ENCODE assay signal across 16 cellular contexts in genomic region chr1:157104598-157105293, GRCh38. TPM values are rescaled to one million over a fixed set of nuclear protein-coding genes. Genes with fewer than 3 reads are reported as not detected.
A peak's percentile ranks its signal among the peaks of the same experiment; 100 is the strongest.
DNase-seq lines count a peak whose midpoint lies in the region; ATAC-seq and TF ChIP-seq lines count a peak whose summit lies in the region.
"Had no signal": no experiment of that assay in that cellular context is flagged by ENCODE, and none has a peak within 500 bp of the region (broad histone marks: within the 10 kb centered on the region; RNA-seq: fewer than 3 reads in every experiment).

No MANE protein-coding gene starts in this region.

- H3K9me3 ChIP-seq in BLaER1 treated with 17β-estradiol and CSF1 and Interleukin-3, amounts not matched to agents 10 nM and 100 nM (replicated peaks in 1 of 11), result no peaks in the 10 kb centered on the region
- H3K9me3 ChIP-seq in HEK293 (ENCODE audit: control insufficient read depth, insufficient read depth, low read depth, low read length) (no peaks in the 10 kb centered on the region), upper lobe of left lung (no peaks in the 10 kb centered on the region)
- H3K9me3 ChIP-seq: thyroid gland had no signal

- in situ Hi-C loops in astrocyte of the spinal cord (cut with HindIII; ENCODE audit: low sequenced_read_pairs), result no loop called here

- CTCF ChIA-PET in HEK293 (lab: Yijun Ruan, JAX), result interaction anchor here (0.7 to 5.4 kb wide), 3 partner anchors 14 to 410 kb away, joined by 5 to 24 read pairs (median 13); no protein-coding TSS in a partner anchor

- TF ChIP-seq POLR2A in upper lobe of left lung (IDR thresholded peaks at IDR 0.05), result no peak

- H3K4me3 ChIP-seq in BLaER1 treated with 17β-estradiol and CSF1 and Interleukin-3, amounts not matched to agents 10 nM and 100 nM, result no peak overlapping the region
- H3K4me3 ChIP-seq in HEK293 (ENCODE audit: low read depth, low read length) (no peak overlapping the region), astrocyte of the spinal cord (ENCODE audit: low read depth, low read length) (no peak overlapping the region), upper lobe of left lung (no peak overlapping the region)
- H3K4me3 ChIP-seq: thyroid gland had no signal

- peaks cover 26% of the 10 kb centered on the region for H3K27me3 Mint-ChIP-seq in memory B cell

- peaks cover 0 to 6% (median 0%) of the 10 kb centered on the region in 11 experiments; a peak in 4 of 22 replicates for H3K27me3 ChIP-seq in BLaER1 treated with 17β-estradiol and CSF1 and Interleukin-3, amounts not matched to agents 10 nM and 100 nM
- peaks cover 0 to 7% (median 0%) of the 10 kb centered on the region in 4 donors for H3K27me3 ChIP-seq in upper lobe of left lung

- H3K4me1 ChIP-seq in BLaER1 treated with 17β-estradiol and CSF1 and Interleukin-3, amounts not matched to agents 10 nM and 100 nM, result peaks cover 33 to 79% (median 38%) of the 10 kb centered on the region in 10 experiments
- H3K4me1 ChIP-seq in HEK293 (ENCODE audit: control insufficient read depth, insufficient read depth, low read length) (no peaks in the 10 kb centered on the region), upper lobe of left lung (peaks cover 0 to 3% (median 0%) of the 10 kb centered on the region in 4 donors)
- H3K4me1 ChIP-seq: thyroid gland had no signal

- no peak for ATAC-seq in memory B cell (ENCODE audit: low read depth)
- ATAC-seq in GM21367 (IDR thresholded peaks at IDR 0.05; ENCODE audit: unreplicated experiment), result no peak
- ATAC-seq in upper lobe of left lung (ENCODE audit: low FRiP score in 2 of 2), result no peak

- no peaks in the 10 kb centered on the region for H3K36me3 ChIP-seq in BLaER1 treated with 17β-estradiol and CSF1 and Interleukin-3, amounts not matched to agents 10 nM and 100 nM
- H3K36me3 ChIP-seq in HEK293 (ENCODE audit: control insufficient read depth in 2 of 2, insufficient read depth in 1 of 2, low read length in 2 of 2), result no peaks in the 10 kb centered on the region
- no peaks in the 10 kb centered on the region for H3K36me3 ChIP-seq in upper lobe of left lung
- H3K36me3 ChIP-seq: thyroid gland had no signal

- H3K4me2 ChIP-seq in BLaER1 treated with 17β-estradiol and CSF1 and Interleukin-3, amounts not matched to agents 10 nM and 100 nM, result peak overlapping the region in 8 of 11 experiments; percentile 61 to 89 (median 81); a peak in 10 of 22 replicates

- peak overlapping the region; percentile 11 for H3K27ac Mint-ChIP-seq in memory B cell

- TF ChIP-seq CTCF in HEK293 (tag by site-specific recombination; IDR thresholded peaks at IDR 0.05) (no peak), astrocyte of the spinal cord (IDR thresholded peaks at IDR 0.05; ENCODE audit: low read depth, low read length) (no peak), GM10266 (IDR thresholded peaks at IDR 0.05; ENCODE audit: control insufficient read depth, insufficient read depth, low read depth, missing control alignments) (no peak), upper lobe of left lung (IDR thresholded peaks at IDR 0.05) (no peak)

- DNase-seq in astrocyte of the spinal cord (ENCODE audit: low read depth, low spot score), result peak; percentile 19
- DNase-seq in memory B cell (ENCODE audit: low spot score in 2 of 2), result no peak
- DNase-seq in GM10266 (ENCODE audit: extremely low spot score), result no peak
- no peak for DNase-seq in upper lobe of left lung
- DNase-seq in NCI-H1105 (lab: John Stamatoyannopoulos, UW), result no peak
- DNase-seq: activated CD4-positive, alpha-beta T cell treated with anti-CD3 and anti-CD28 coated beads, Interleukin-2, amount 50 U/mL, for 48 hours; DND-41; KBM-7; kidney; NCI-H69; thyroid gland had no signal

- no peak overlapping the region for H3K4me3 Mint-ChIP-seq in memory B cell
- H3K4me3 Mint-ChIP-seq: brain had no signal

- 83 to 86% methylated on average over 6 of the region's 6 CpGs for WGBS in upper lobe of left lung, 2 donors

- no peak overlapping the region for H3K9ac ChIP-seq in BLaER1 treated with 17β-estradiol and CSF1 and Interleukin-3, amounts not matched to agents 10 nM and 100 nM

- H3K27ac ChIP-seq in BLaER1 treated with 17β-estradiol and CSF1 and Interleukin-3, amounts not matched to agents 10 nM and 100 nM, result peak overlapping the region in 1 of 11 experiments; percentile 76; a peak in 2 of 22 replicates
- no peak overlapping the region for H3K27ac ChIP-seq in HEK293 (ENCODE audit: extremely low read depth, low read depth, low read length)
- no peak overlapping the region for H3K27ac ChIP-seq in upper lobe of left lung
- H3K27ac ChIP-seq: thyroid gland had no signal

- TF ChIP-seq EP300 in upper lobe of left lung (IDR thresholded peaks at IDR 0.05), result no peak

- peaks cover 10% of the 10 kb centered on the region for H3K4me1 Mint-ChIP-seq in memory B cell

- POLR2A ChIA-PET in HEK293 (lab: Yijun Ruan, JAX), result interaction anchor here (0.7 kb wide), 1 partner anchor 20 kb away, joined by 6 read pairs; no protein-coding TSS in a partner anchor

- no peaks in the 10 kb centered on the region for H3K36me3 Mint-ChIP-seq in memory B cell
- H3K36me3 Mint-ChIP-seq: brain had no signal

- no peaks in the 10 kb centered on the region for H3K9me3 Mint-ChIP-seq in memory B cell

- H4K20me1 ChIP-seq in BLaER1 treated with 17β-estradiol and CSF1 and Interleukin-3, amounts not matched to agents 10 nM and 100 nM, result peaks cover 0 to 5% (median 0%) of the 10 kb centered on the region in 11 experiments; a peak in 1 of 22 replicates

TF ChIP-seq in HEK293, 187 proteins besides CTCF, POLR2A, EP300 and RAD21:
- TF ChIP-seq ZNF248 (tag by site-specific recombination; IDR thresholded peaks at IDR 0.05), result no peak
- peak; percentile 77 for TF ChIP-seq PRDM1 (tag by site-specific recombination; IDR thresholded peaks at IDR 0.05)

RNA-seq across cellular contexts. Expression of gene ETV3L, which starts 5.1 kb away (rescaled TPM):
- not detected for total RNA-seq in upper lobe of left lung
- total RNA-seq: kidney; T-helper 2 cell treated with Interferon-gamma antibody and Interleukin-4, amounts not matched to agents 100 ng/mL and 5 ng/mL, for 36 hours; thyroid gland had no signal

RNA-seq across cellular contexts. Expression of gene ETV3, which starts 33.4 kb away (rescaled TPM):
- total RNA-seq in upper lobe of left lung, result 10 to 100 TPM; 14.7 to 34.8 (median 27.6) TPM

RNA-seq across cellular contexts. Expression of gene ARHGEF11, which starts 59.2 kb away (rescaled TPM):
- total RNA-seq in upper lobe of left lung, result 100 to 1,000 TPM in 1 of 6 donors, 10 to 100 TPM in 5; 39.2 to 170 (median 50.9) TPM
